Comparison of ENCODE assay signal across 1 cellular context in the genomic region with DNA sequence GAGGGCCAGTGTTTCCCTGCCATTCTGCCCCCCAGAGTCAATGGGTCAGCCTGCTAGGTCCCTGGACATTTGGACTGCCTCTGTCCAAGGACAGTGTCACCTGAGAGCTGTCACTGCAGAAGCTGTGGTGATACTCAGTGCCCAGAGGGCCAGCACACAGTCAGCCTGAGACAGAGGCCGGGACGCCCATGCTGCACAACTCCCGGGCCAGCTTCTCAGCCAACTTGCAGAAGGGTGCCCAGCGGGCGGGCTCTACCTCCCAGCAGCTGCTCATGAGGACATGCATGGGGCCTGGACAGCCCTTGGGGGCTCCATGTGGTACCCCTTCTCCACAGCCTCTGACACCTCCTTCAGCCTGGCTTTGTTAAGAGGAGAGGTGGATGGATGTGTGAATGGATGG.
TF ChIP-seq lines count a peak whose summit lies in the region.

No MANE protein-coding gene starts in this region.

TF ChIP-seq in HepG2, 621 proteins besides CTCF, POLR2A, EP300 and RAD21:
- TF ChIP-seq NBN (conservative IDR thresholded peaks at IDR 0.05) (no peak), ZNF768 (CRISPR knock-in tag; IDR thresholded peaks at IDR 0.05) (no peak), ZNF484 (CRISPR knock-in tag; IDR thresholded peaks at IDR 0.05; ENCODE audit: borderline replicate concordance, low read depth) (no peak), RELA (CRISPR knock-in tag; IDR thresholded peaks at IDR 0.05) (no peak), ZNF543 (CRISPR knock-in tag; IDR thresholded peaks at IDR 0.05) (no peak), RERE (CRISPR knock-in tag; IDR thresholded peaks at IDR 0.05; ENCODE audit: low read depth) (no peak), EEA1 (CRISPR knock-in tag; IDR thresholded peaks at IDR 0.05; ENCODE audit: borderline replicate concordance) (no peak), ZFP36 (IDR thresholded peaks at IDR 0.05; ENCODE audit: borderline replicate concordance, low read depth, low read length, partially characterized antibody) (no peak), GABPA (IDR thresholded peaks at IDR 0.05; ENCODE audit: low read depth, low read length) (no peak), GABPA (CRISPR knock-in tag; IDR thresholded peaks at IDR 0.05; ENCODE audit: low read depth) (no peak), SOX6 (IDR thresholded peaks at IDR 0.05) (no peak), SOX6 (CRISPR knock-in tag; IDR thresholded peaks at IDR 0.05) (no peak), KDM5A (IDR thresholded peaks at IDR 0.05; ENCODE audit: borderline replicate concordance, low read length) (no peak)
- TF ChIP-seq, protein P1, sequence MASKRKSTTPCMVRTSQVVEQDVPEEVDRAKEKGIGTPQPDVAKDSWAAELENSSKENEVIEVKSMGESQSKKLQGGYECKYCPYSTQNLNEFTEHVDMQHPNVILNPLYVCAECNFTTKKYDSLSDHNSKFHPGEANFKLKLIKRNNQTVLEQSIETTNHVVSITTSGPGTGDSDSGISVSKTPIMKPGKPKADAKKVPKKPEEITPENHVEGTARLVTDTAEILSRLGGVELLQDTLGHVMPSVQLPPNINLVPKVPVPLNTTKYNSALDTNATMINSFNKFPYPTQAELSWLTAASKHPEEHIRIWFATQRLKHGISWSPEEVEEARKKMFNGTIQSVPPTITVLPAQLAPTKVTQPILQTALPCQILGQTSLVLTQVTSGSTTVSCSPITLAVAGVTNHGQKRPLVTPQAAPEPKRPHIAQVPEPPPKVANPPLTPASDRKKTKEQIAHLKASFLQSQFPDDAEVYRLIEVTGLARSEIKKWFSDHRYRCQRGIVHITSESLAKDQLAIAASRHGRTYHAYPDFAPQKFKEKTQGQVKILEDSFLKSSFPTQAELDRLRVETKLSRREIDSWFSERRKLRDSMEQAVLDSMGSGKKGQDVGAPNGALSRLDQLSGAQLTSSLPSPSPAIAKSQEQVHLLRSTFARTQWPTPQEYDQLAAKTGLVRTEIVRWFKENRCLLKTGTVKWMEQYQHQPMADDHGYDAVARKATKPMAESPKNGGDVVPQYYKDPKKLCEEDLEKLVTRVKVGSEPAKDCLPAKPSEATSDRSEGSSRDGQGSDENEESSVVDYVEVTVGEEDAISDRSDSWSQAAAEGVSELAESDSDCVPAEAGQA (IDR thresholded peaks at IDR 0.05; ENCODE audit: low read depth): no peak
- TF ChIP-seq, protein P1 (CRISPR knock-in tag; IDR thresholded peaks at IDR 0.05; ENCODE audit: borderline replicate concordance): no peak
